18 cellular contexts compared by ENCODE assay signal in the genomic region with DNA sequence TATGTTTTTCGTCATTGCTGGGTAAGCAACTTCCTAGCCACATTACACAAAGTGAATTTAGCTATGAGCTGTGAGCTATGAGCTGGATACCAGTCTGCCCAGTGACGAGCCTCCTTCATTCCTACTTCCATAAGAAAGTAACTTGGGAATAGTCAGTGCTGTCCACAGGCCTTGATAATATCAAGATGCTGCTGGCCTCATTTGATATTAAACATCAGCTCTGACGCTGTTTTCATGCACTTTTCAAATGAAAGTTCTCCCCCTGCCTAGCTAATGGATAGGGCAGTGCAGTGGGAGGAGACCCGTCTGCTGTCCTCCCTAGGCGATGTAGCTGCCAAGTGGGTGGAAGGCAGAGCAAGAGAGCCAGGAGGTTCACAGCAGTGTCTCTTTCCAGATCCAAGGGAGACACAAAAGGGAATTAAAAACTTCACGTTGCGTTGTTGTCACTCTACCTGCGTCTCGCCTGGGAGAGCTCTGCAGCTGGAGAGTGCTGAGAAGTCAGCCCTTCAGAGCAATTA.
DNase-seq lines count a peak whose midpoint lies in the region; ATAC-seq and TF ChIP-seq lines count a peak whose summit lies in the region.
"Had no signal": no experiment of that assay in that cellular context is flagged by ENCODE, and none has a peak within 500 bp of the region (broad histone marks: within the 10 kb centered on the region; RNA-seq: fewer than 3 reads in every experiment).

No MANE protein-coding gene starts in this region.

- H3K9me3 ChIP-seq in muscle layer of duodenum (ENCODE audit: control insufficient read depth in 1 of 2, low read length in 2 of 2): no peaks in the 10 kb centered on the region
- H3K9me3 ChIP-seq in mucosa of descending colon: peaks cover 14% of the 10 kb centered on the region
- H3K9me3 ChIP-seq: A549 had no signal

- H3K4me1 ChIP-seq in muscle layer of duodenum (ENCODE audit: control insufficient read depth in 1 of 2, insufficient read depth in 2 of 2, low read length in 2 of 2) (no peaks in the 10 kb centered on the region), mucosa of descending colon (ENCODE audit: low read depth) (no peaks in the 10 kb centered on the region)
- H3K4me1 ChIP-seq: A549 had no signal

- peak overlapping the region; percentile 52 for H3K27ac ChIP-seq in muscle layer of duodenum (ENCODE audit: low read length)
- H3K27ac ChIP-seq: A549, KMS-11 had no signal

- in situ Hi-C loops in G401 (cut with HindIII; ENCODE audit: low sequenced_read_pairs): no loop called here

- H3K27me3 ChIP-seq in muscle layer of duodenum (ENCODE audit: low read depth, low read length): no peaks in the 10 kb centered on the region

- peak; percentile 88 for DNase-seq in NCI-H510A treated with DMSO at 0.1 percent for 48 hours (lab: John Stamatoyannopoulos, UW)
- DNase-seq in NCI-H510A (lab: John Stamatoyannopoulos, UW): no peak
- peak; percentile 75 for DNase-seq in G401 (ENCODE audit: low spot score)
- DNase-seq in cerebellar cortex (ENCODE audit: low spot score): peak; percentile 67
- DNase-seq in mucosa of descending colon: no peak
- DNase-seq in ureter (ENCODE audit: low spot score): no peak
- DNase-seq: CD4-positive, alpha-beta T cell; HFFc6; MV-4-11; NCI-H446 treated with DMSO at 0.1 percent for 48 hours; OCI-M1; SHP77 treated with DMSO at 0.1 percent for 48 hours; T-helper 1 cell had no signal

- H3K36me3 ChIP-seq in muscle layer of duodenum (ENCODE audit: control insufficient read depth in 1 of 2, insufficient read depth in 2 of 2, low read length in 2 of 2): no peaks in the 10 kb centered on the region
- no peaks in the 10 kb centered on the region for H3K36me3 ChIP-seq in mucosa of descending colon (ENCODE audit: low read depth)

- intact Hi-C loops in mucosa of descending colon (cut with DNase I, micrococcal nuclease): no loop called here

- H3K4me3 ChIP-seq in muscle layer of duodenum (ENCODE audit: low read depth in 1 of 2, low read length in 2 of 2) (peak overlapping the region in 1 of 2 donors; percentile 6), mucosa of descending colon (no peak overlapping the region)
- H3K4me3 ChIP-seq: A549 had no signal

- TF ChIP-seq CTCF in mucosa of descending colon (IDR thresholded peaks at IDR 0.05): no peak

- ATAC-seq in mucosa of descending colon (no peak), GM21390 (IDR thresholded peaks at IDR 0.05; ENCODE audit: unreplicated experiment) (no peak)
- ATAC-seq: A549, SK-N-SH treated with all-trans-retinoic acid at 6 μM for 48 hours had no signal

Comparison
In these comparisons a context has a peak if more than half of its experiments do, and no peak if none do; other contexts are left out.
1. DNase-seq: peak in NCI-H510A treated with DMSO at 0.1 percent for 48 hours (single experiment), G401 (single experiment) and cerebellar cortex (single experiment); none in NCI-H510A (single experiment), mucosa of descending colon (0 of 3) and ureter (single experiment).